8 cellular contexts compared by ENCODE assay signal in genomic region chr10:851891-852290, GRCh38.
DNase-seq lines count a peak whose midpoint lies in the region; ATAC-seq, FAIRE-seq and TF ChIP-seq lines count a peak whose summit lies in the region.

No MANE protein-coding gene starts in this region.

- H3K4me3 ChIP-seq in MM.1S (ENCODE audit: low read length) (peak overlapping the region; percentile 9; the same call in 1 of the 2 replicates), spleen (no peak overlapping the region)

- TF ChIP-seq POLR2A in spleen (IDR thresholded peaks at IDR 0.05), result no peak

- H3K27me3 ChIP-seq in MM.1S (replicated peaks; ENCODE audit: insufficient read depth, low read length) (no peaks in the 10 kb centered on the region), spleen (replicated peaks in 1 of 7) (no peaks in the 10 kb centered on the region)

- TF ChIP-seq CTCF in MM.1S (IDR thresholded peaks at IDR 0.05; ENCODE audit: low read length) (no peak), spleen (IDR thresholded peaks at IDR 0.05 in 8 of 11, conservative IDR thresholded peaks at IDR 0.05 in 3 of 11) (no peak)

- no peaks in the 10 kb centered on the region for H3K9me3 ChIP-seq in MM.1S (replicated peaks; ENCODE audit: insufficient read depth, low read length)
- H3K9me3 ChIP-seq in spleen, result peaks cover 0 to 18% (median 11%) of the 10 kb centered on the region in 8 donors

- peaks cover 76% of the 10 kb centered on the region for H3K36me3 Mint-ChIP-seq in activated CD4-positive, alpha-beta T cell treated with anti-CD3 and anti-CD28 coated beads, Interleukin-2, amount 10 ng/mL, durations not matched to agents 7 days and 5 days (ENCODE audit: low read depth)

- 68 to 77% (median 73%) methylated on average over 5 of the region's 5 CpGs for WGBS in spleen, 5 donors

- H2AFZ ChIP-seq in MM.1S (ENCODE audit: low read length), result no peak overlapping the region

- no peak for DNase-seq in activated CD4-positive, alpha-beta T cell treated with anti-CD3 and anti-CD28 coated beads, Interleukin-2, amount 10 ng/mL, durations not matched to agents 7 days and 5 days
- no peak for DNase-seq in activated CD4-positive, alpha-beta T cell treated with anti-CD3 and anti-CD28 coated beads for 4 hours
- DNase-seq in MM.1S (peak; percentile 46), spleen (no peak), NCI-H1092 treated with DMSO at 0.1 percent for 48 hours (lab: John Stamatoyannopoulos, UW) (no peak), RCC 7860 (ENCODE audit: low spot score) (no peak), NCI-H1694 (lab: John Stamatoyannopoulos, UW) (no peak)

- no peak overlapping the region for H3K4me3 Mint-ChIP-seq in activated CD4-positive, alpha-beta T cell treated with anti-CD3 and anti-CD28 coated beads, Interleukin-2, amount 10 ng/mL, durations not matched to agents 7 days and 5 days

- peak overlapping the region; percentile 67 for H3K27ac Mint-ChIP-seq in activated CD4-positive, alpha-beta T cell treated with anti-CD3 and anti-CD28 coated beads, Interleukin-2, amount 10 ng/mL, durations not matched to agents 7 days and 5 days

- peaks cover 42% of the 10 kb centered on the region for H3K4me1 Mint-ChIP-seq in activated CD4-positive, alpha-beta T cell treated with anti-CD3 and anti-CD28 coated beads, Interleukin-2, amount 10 ng/mL, durations not matched to agents 7 days and 5 days

- H3K79me2 ChIP-seq in MM.1S (ENCODE audit: low read length), result peaks cover 93% of the 10 kb centered on the region

- no peaks in the 10 kb centered on the region for H3K9me2 ChIP-seq in MM.1S (replicated peaks; ENCODE audit: insufficient read depth, low read length)

- ATAC-seq in HG02623 (IDR thresholded peaks at IDR 0.05; ENCODE audit: unreplicated experiment), result peak; percentile 83

- intact Hi-C loops in spleen (cut with DNase I; ENCODE audit: low total_unique reads), result no loop called here

- FAIRE-seq in RCC 7860 (lab: Jason Lieb, UNC), result no peak

- H3K9ac ChIP-seq in MM.1S (ENCODE audit: low read length), result no peak overlapping the region

- no peaks in the 10 kb centered on the region for H3K27me3 Mint-ChIP-seq in activated CD4-positive, alpha-beta T cell treated with anti-CD3 and anti-CD28 coated beads, Interleukin-2, amount 10 ng/mL, durations not matched to agents 7 days and 5 days

- H3K9me3 Mint-ChIP-seq in activated CD4-positive, alpha-beta T cell treated with anti-CD3 and anti-CD28 coated beads, Interleukin-2, amount 10 ng/mL, durations not matched to agents 7 days and 5 days, result peaks cover 11% of the 10 kb centered on the region

- peak overlapping the region; percentile 54 for H3K4me2 ChIP-seq in MM.1S (ENCODE audit: low read depth, low read length)

- H3K36me3 ChIP-seq in MM.1S (replicated peaks; ENCODE audit: insufficient read depth, low read length) (peaks cover 4% of the 10 kb centered on the region; the same call in 1 of the 2 replicates), spleen (peaks cover 0 to 88% (median 17%) of the 10 kb centered on the region in 6 donors)

- H3K4me1 ChIP-seq in MM.1S (ENCODE audit: low read length), result peaks cover 30% of the 10 kb centered on the region
- peaks cover 5 to 58% (median 11%) of the 10 kb centered on the region in 6 donors for H3K4me1 ChIP-seq in spleen

- peak overlapping the region; percentile 60; the same call in 1 of the 2 replicates for H3K27ac ChIP-seq in MM.1S (ENCODE audit: low read length)
- H3K27ac ChIP-seq in spleen, result peak overlapping the region in 7 of 8 donors; percentile 1 to 65 (median 40)

- POLR2A ChIA-PET in activated CD4-positive, alpha-beta T cell treated with anti-CD3 and anti-CD28 coated beads, Interleukin-2, amount 10 ng/mL, durations not matched to agents 7 days and 5 days (lab: Charles Lee), result no interaction called here

- H4K20me1 ChIP-seq in MM.1S (ENCODE audit: insufficient read depth, low read length), result peaks cover 3% of the 10 kb centered on the region

- peaks cover 21% of the 10 kb centered on the region for H3F3A ChIP-seq in MM.1S (ENCODE audit: insufficient read depth, low read length)

- CTCF ChIA-PET in activated CD4-positive, alpha-beta T cell treated with anti-CD3 and anti-CD28 coated beads, Interleukin-2, amount 10 ng/mL, durations not matched to agents 7 days and 5 days (lab: Charles Lee), result no interaction called here
